In genomic region chr5:150449491-150450339, GRCh38 we compare ENCODE assay signal across 8 cellular contexts. TPM values are rescaled to one million over a fixed set of nuclear protein-coding genes. Genes with fewer than 3 reads are reported as not detected.
DNase-seq lines count a peak whose midpoint lies in the region; ATAC-seq and TF ChIP-seq lines count a peak whose summit lies in the region.

RPS14 (minus strand) TSS chr5:150449739; CDS start chr5:150447733, 2,006 bp downstream.

- peak within 1 kb of the TSS; percentile 81 to 97 (median 93) for H3K4me3 ChIP-seq in right lobe of liver

- TF ChIP-seq CTCF in CD14-positive monocyte (IDR thresholded peaks at IDR 0.05) (peak; percentile 97), right lobe of liver (IDR thresholded peaks at IDR 0.05) (peak; percentile 86 to 98 (median 94))

- peak within 1 kb of the TSS; percentile 99 to 100 (median 100) for H3K27ac Mint-ChIP-seq in CD14-positive monocyte

- H3K27me3 Mint-ChIP-seq in CD14-positive monocyte (ENCODE audit: low read depth in 3 of 3), result no peaks in the 10 kb centered on the region

- intact Hi-C loops in CD14-positive monocyte (cut with micrococcal nuclease), result loop anchor here (5.0 to 10.0 kb wide), 3 partner anchors 37 to 205 kb away; partner anchors contain the start of gene CD74 (in 2 of the 2)
- intact Hi-C loops in right lobe of liver (cut with DNase I), result no loop called here

- H3K9me3 Mint-ChIP-seq in CD14-positive monocyte, result peaks cover 0 to 2% (median 2%) of the 10 kb centered on the region in 7 donors

- H3K4me3 Mint-ChIP-seq in CD14-positive monocyte, result peak within 1 kb of the TSS; percentile 95 to 98

- TF ChIP-seq POLR2A in right lobe of liver (IDR thresholded peaks at IDR 0.05), result peak; percentile 78

- WGBS in right lobe of liver (ENCODE audit: insufficient coverage, low coverage, low lambda C conversion rate, missing lambda C conversion rate), result 3% methylated on average over 47 of the region's 58 CpGs

- H3K4me1 ChIP-seq in right lobe of liver, result peaks cover 0 to 10% (median 0%) of the 10 kb centered on the region in 4 donors

- DNase-seq in CD14-positive monocyte (ENCODE audit: low spot score) (peak; percentile 94), NCI-H69 (lab: John Stamatoyannopoulos, UW) (peak; percentile 97), dermis blood vessel endothelial cell (peak; percentile 96), right lobe of liver (peak; percentile 93 to 96 (median 94))
- peak; percentile 95 for DNase-seq in activated CD4-positive, alpha-beta T cell treated with anti-CD3 and anti-CD28 coated beads, Interleukin-2, amount 50 U/mL, for 1 hour
- DNase-seq in stimulated activated CD4-positive, alpha-beta T cell treated with anti-CD3 and anti-CD28 coated beads, Interleukin-4, amount 100 ng/mL, for 4 hours, result peak; percentile 92 to 93

- peaks cover 16 to 32% (median 26%) of the 10 kb centered on the region in 4 donors for H3K36me3 ChIP-seq in right lobe of liver

- H3K27ac ChIP-seq in right lobe of liver, result peak within 1 kb of the TSS; percentile 94 to 98 (median 95)

- ATAC-seq in GM19351 (IDR thresholded peaks at IDR 0.05; ENCODE audit: unreplicated experiment), result peak; percentile 92
- ATAC-seq in HG03521 (IDR thresholded peaks at IDR 0.05; ENCODE audit: unreplicated experiment), result peak; percentile 87
- ATAC-seq in right lobe of liver, result peak; percentile 95 to 97 (median 97)

- peaks cover 36 to 38% of the 10 kb centered on the region in 2 donors for H3K36me3 Mint-ChIP-seq in CD14-positive monocyte

- H3K27me3 ChIP-seq in right lobe of liver, result no peaks in the 10 kb centered on the region

- peaks cover 21% of the 10 kb centered on the region for H3K4me1 Mint-ChIP-seq in CD14-positive monocyte

- H3K9me3 ChIP-seq in right lobe of liver, result no peaks in the 10 kb centered on the region

RNA-seq across cellular contexts. Expression of gene RPS14, which starts in this region (rescaled TPM):
- 1,000 to 10,000 TPM; 2,768 to 3,499 TPM for polyA plus RNA-seq in CD14-positive monocyte
- total RNA-seq in dermis blood vessel endothelial cell (1,615 and 3,652 TPM in 2 replicates), right lobe of liver (100 to 1,000 TPM; 573 to 800 (median 663) TPM)

Comparison
In these comparisons a context has a peak if more than half of its experiments do, and no peak if none do; other contexts are left out.
1. Peak in every context shown above with its lines: DNase-seq, ATAC-seq, H3K4me3 ChIP-seq and H3K27ac ChIP-seq.
2. intact Hi-C loops: an anchor here in CD14-positive monocyte (5.0 to 10.0 kb wide); none called in right lobe of liver.